22 cellular contexts compared by ENCODE assay signal in genomic region chr10:79170226-79170752, GRCh38.
DNase-seq lines count a peak whose midpoint lies in the region; ATAC-seq, FAIRE-seq and TF ChIP-seq lines count a peak whose summit lies in the region.
"Had no signal": no experiment of that assay in that cellular context is flagged by ENCODE, and none has a peak within 500 bp of the region (broad histone marks: within the 10 kb centered on the region; RNA-seq: fewer than 3 reads in every experiment).

No MANE protein-coding gene starts in this region.

- intact Hi-C loops in CD14-positive monocyte (cut with micrococcal nuclease), result no loop called here

- H3K14ac ChIP-seq in H1 (ENCODE audit: insufficient read length) (no peak overlapping the region), neuronal stem cell (ENCODE audit: low read length) (no peak overlapping the region)

- H3K36me3 Mint-ChIP-seq in CD14-positive monocyte, result peaks cover 67 to 84% of the 10 kb centered on the region in 2 donors

- H3K9ac ChIP-seq in BLaER1 treated with 17β-estradiol and CSF1 and Interleukin-3, amounts not matched to agents 10 nM and 100 nM, result peak overlapping the region in 2 of 11 experiments; percentile 3 to 26; a peak in 2 of 22 replicates
- H3K9ac ChIP-seq in H1 (replicated peaks in 1 of 4; ENCODE audit: extremely low read depth in 1 of 4, low read depth in 3 of 4, low read length in 3 of 4) (no peak overlapping the region), neuronal stem cell (ENCODE audit: low read depth, low read length, poor library complexity) (no peak overlapping the region)
- H3K9ac ChIP-seq: KMS-11 had no signal

- no peak overlapping the region for H2BK20ac ChIP-seq in H1 (ENCODE audit: low read length)

- no peaks in the 10 kb centered on the region; a peak in 1 of 4 replicates for H3K79me2 ChIP-seq in H1 (ENCODE audit: control insufficient read depth in 1 of 2, insufficient read depth in 2 of 2, low read length in 2 of 2)

- no peak for TF ChIP-seq POLR2A in H1 (IDR thresholded peaks at IDR 0.05; ENCODE audit: control extremely low read depth in 1 of 2, low read depth in 2 of 2, low read length in 2 of 2)

- H3K23ac ChIP-seq in H1 (ENCODE audit: insufficient read length) (no peak overlapping the region), neuronal stem cell (ENCODE audit: low read depth, low read length, poor library complexity) (no peak overlapping the region)

- TF ChIP-seq CTCF in AG04450 (IDR thresholded peaks at IDR 0.05; ENCODE audit: low read depth, low read length), result no peak
- TF ChIP-seq CTCF in H1 (IDR thresholded peaks at IDR 0.05; ENCODE audit: control extremely low read depth in 1 of 3, insufficient read depth in 1 of 3, low read depth in 1 of 3, low read length in 3 of 3), result no peak
- no peak for TF ChIP-seq CTCF in CD14-positive monocyte (IDR thresholded peaks at IDR 0.05)

- TF ChIP-seq RAD21 in H1 (IDR thresholded peaks at IDR 0.05 in 1 of 2, conservative IDR thresholded peaks at IDR 0.05 in 1 of 2; ENCODE audit: low read depth in 2 of 2, low read length in 2 of 2), result no peak

- peaks cover 0 to 5% (median 2%) of the 10 kb centered on the region in 3 donors for H3K27me3 Mint-ChIP-seq in CD14-positive monocyte (ENCODE audit: low read depth in 3 of 3)

- H2AK5ac ChIP-seq in H1 (ENCODE audit: low read depth, low read length) (no peak overlapping the region), neuronal stem cell (ENCODE audit: low read depth, low read length) (no peak overlapping the region)

- H2AFZ ChIP-seq in H1 (ENCODE audit: low read length) (no peak overlapping the region), neuronal stem cell (ENCODE audit: low read length) (no peak overlapping the region)
- H2AFZ ChIP-seq: GM23338 had no signal

- H3K36me3 ChIP-seq in BLaER1 treated with 17β-estradiol and CSF1 and Interleukin-3, amounts not matched to agents 10 nM and 100 nM, result peaks cover 32 to 94% (median 66%) of the 10 kb centered on the region in 11 experiments
- H3K36me3 ChIP-seq in H1 (ENCODE audit: control insufficient read depth in 2 of 4, insufficient read depth in 4 of 4, low read length in 3 of 4), result no peaks in the 10 kb centered on the region; a peak in 3 of 8 replicates
- peaks cover 4 to 74% of the 10 kb centered on the region in 2 donors for H3K36me3 ChIP-seq in neuronal stem cell (replicated peaks in 1 of 2; ENCODE audit: control insufficient read depth in 2 of 2, insufficient read depth in 2 of 2, low read length in 2 of 2)
- H3K36me3 ChIP-seq: HAP-1 had no signal

- no peak for TF ChIP-seq EP300 in H1 (IDR thresholded peaks at IDR 0.05; ENCODE audit: borderline replicate concordance in 1 of 2, low read depth in 2 of 2, low read length in 2 of 2)

- no peaks in the 10 kb centered on the region; the same call in 1 of the 2 replicates for H3K9me3 ChIP-seq in AG04450 (ENCODE audit: control insufficient read depth, insufficient read depth, low read length)
- H3K9me3 ChIP-seq in BLaER1 treated with 17β-estradiol and CSF1 and Interleukin-3, amounts not matched to agents 10 nM and 100 nM (replicated peaks in 1 of 11), result no peaks in the 10 kb centered on the region
- no peaks in the 10 kb centered on the region for H3K9me3 ChIP-seq in H1 (ENCODE audit: insufficient read depth in 2 of 2, low read depth in 1 of 2, low read length in 1 of 2)
- no peaks in the 10 kb centered on the region for H3K9me3 ChIP-seq in neuronal stem cell (replicated peaks in 1 of 2; ENCODE audit: control insufficient read depth in 2 of 2, insufficient read depth in 1 of 2, low read depth in 1 of 2, low read length in 2 of 2)
- H3K9me3 ChIP-seq: A549, HAP-1, Peyer's patch, SJCRH30 had no signal

- H3K79me1 ChIP-seq in H1 (ENCODE audit: low read depth, low read length) (peaks cover 2% of the 10 kb centered on the region), neuronal stem cell (ENCODE audit: low read depth, low read length) (no peaks in the 10 kb centered on the region)

- 96% methylated on average over 4 of the region's 4 CpGs; no CpG with 5 or more reads in 1 of the 2 experiments for WGBS in H1 (ENCODE audit: extremely low coverage in 1 of 2, insufficient coverage in 1 of 2, insufficient read length in 1 of 2, insufficient replicate concordance in 2 of 2, low coverage in 1 of 2, low lambda C conversion rate in 2 of 2, missing lambda C conversion rate in 1 of 2), 2 experiments
- WGBS in neuronal stem cell (ENCODE audit: extremely low coverage in 2 of 2, insufficient read length in 2 of 2, insufficient replicate concordance in 1 of 2), 2 donors, result no CpG with 5 or more reads among the region's 4 CpGs

- no peak for FAIRE-seq in H1 (lab: Jason Lieb, UNC)
- FAIRE-seq: A549, GM12892 had no signal

- peaks cover 79 to 100% (median 97%) of the 10 kb centered on the region in 11 experiments for H4K20me1 ChIP-seq in BLaER1 treated with 17β-estradiol and CSF1 and Interleukin-3, amounts not matched to agents 10 nM and 100 nM
- peaks cover 4 to 20% of the 10 kb centered on the region in 2 experiments for H4K20me1 ChIP-seq in H1 (replicated peaks in 1 of 2; ENCODE audit: control insufficient read depth in 1 of 2, insufficient read depth in 2 of 2, low read length in 2 of 2)

- DNase-seq in AG04450 (ENCODE audit: low read depth, low spot score) (no peak), H1 (ENCODE audit: low read depth in 1 of 2, low spot score in 2 of 2) (no peak), neuronal stem cell (ENCODE audit: low spot score) (no peak), dedifferentiated amniotic fluid mesenchymal stem cell (ENCODE audit: extremely low spot score) (no peak), CD14-positive monocyte (ENCODE audit: low spot score) (no peak)
- DNase-seq: Calu3, DND-41, IMR-90, MM.1S, NCI-H2029 treated with DMSO at 0.1 percent for 48 hours, NCI-H446 treated with DMSO at 0.1 percent for 48 hours, NCI-H526 treated with DMSO at 0.1 percent for 48 hours, Peyer's patch had no signal

- H2BK5ac ChIP-seq in H1 (ENCODE audit: low read depth, low read length) (0 out of 2 replicates have a peak overlapping the region, but pooled peaks have one; percentile 30), neuronal stem cell (ENCODE audit: low read length) (peak overlapping the region; percentile 39)

- H3K56ac ChIP-seq in H1 (replicated peaks; ENCODE audit: insufficient read length, low read depth, low read length), result no peak overlapping the region

- peaks cover 5% of the 10 kb centered on the region for H3K4me1 Mint-ChIP-seq in CD14-positive monocyte

- POLR2A ChIA-PET in AG04450 (lab: Yijun Ruan, JAX), result no interaction called here
- POLR2A ChIA-PET in H1 (lab: Charles Lee; ENCODE audit: partially characterized antibody), result interaction anchor here (1.0 to 3.2 kb wide), 3 partner anchors 9 to 21 kb away, joined by 3 to 13 read pairs (median 4); no protein-coding TSS in a partner anchor

- H2BK120ac ChIP-seq in H1 (replicated peaks; ENCODE audit: low read depth, low read length) (no peak overlapping the region), neuronal stem cell (ENCODE audit: low read depth, low read length) (no peak overlapping the region)

- no peak overlapping the region for H2BK15ac ChIP-seq in H1 (ENCODE audit: low read length)
- H2BK15ac ChIP-seq in neuronal stem cell (ENCODE audit: low read length), result no peak overlapping the region

- H3K4me3 ChIP-seq in AG04450 (ENCODE audit: low read depth, low read length), result no peak overlapping the region
- H3K4me3 ChIP-seq in BLaER1 treated with 17β-estradiol and CSF1 and Interleukin-3, amounts not matched to agents 10 nM and 100 nM, result no peak overlapping the region
- no peak overlapping the region for H3K4me3 ChIP-seq in H1 (ENCODE audit: extremely low read depth in 1 of 4, insufficient read depth in 2 of 4, low read depth in 3 of 4, low read length in 4 of 4)
- H3K4me3 ChIP-seq in neuronal stem cell (ENCODE audit: low read length in 2 of 2), result no peak overlapping the region
- H3K4me3 ChIP-seq: A549, GM23338, HAP-1, Peyer's patch, SJCRH30 had no signal

- CTCF ChIA-PET in AG04450 (lab: Charles Lee), result interaction anchor here (1.7 to 1.8 kb wide), 2 partner anchors 26 to 1123 kb away, joined by 4 to 5 read pairs; no protein-coding TSS in a partner anchor
- CTCF ChIA-PET in H1 (lab: Charles Lee; ENCODE audit: partially characterized antibody), result interaction anchor here (0.6 to 32.0 kb wide), 9 partner anchors 9 to 122 kb away, joined by 3 to 396 read pairs (median 5); no protein-coding TSS in a partner anchor

- no peaks in the 10 kb centered on the region for H3K23me2 ChIP-seq in H1 (ENCODE audit: low read depth, low read length)

- H4K8ac ChIP-seq in H1 (ENCODE audit: extremely low read depth, insufficient read depth, low read length) (no peak overlapping the region), neuronal stem cell (ENCODE audit: low read depth, low read length) (no peak overlapping the region)

- H3K27ac ChIP-seq in AG04450 (ENCODE audit: low read depth, low read length) (peak overlapping the region; percentile 11), H1 (ENCODE audit: low read depth, low read length) (no peak overlapping the region), neuronal stem cell (replicated peaks; ENCODE audit: low read length) (no peak overlapping the region)
- H3K27ac ChIP-seq in BLaER1 treated with 17β-estradiol and CSF1 and Interleukin-3, amounts not matched to agents 10 nM and 100 nM, result no peak overlapping the region
- H3K27ac ChIP-seq: KMS-11, Peyer's patch, SJCRH30 had no signal

- H3K4ac ChIP-seq in H1 (replicated peaks; ENCODE audit: insufficient read length, low read depth, low read length) (no peak overlapping the region), neuronal stem cell (ENCODE audit: low read length) (no peak overlapping the region)

- H3K18ac ChIP-seq in H1 (ENCODE audit: extremely low read depth, low read length) (no peak overlapping the region), neuronal stem cell (ENCODE audit: low read length) (no peak overlapping the region)

- H3K4me3 Mint-ChIP-seq in CD14-positive monocyte, result no peak overlapping the region
- H3K4me3 Mint-ChIP-seq: GM23338 had no signal

- peak overlapping the region in 6 of 11 experiments; percentile 62 to 93 (median 83); a peak in 10 of 22 replicates for H3K4me2 ChIP-seq in BLaER1 treated with 17β-estradiol and CSF1 and Interleukin-3, amounts not matched to agents 10 nM and 100 nM
- H3K4me2 ChIP-seq in H1 (ENCODE audit: insufficient read depth in 1 of 2, low read depth in 2 of 2, low read length in 2 of 2) (no peak overlapping the region), neuronal stem cell (ENCODE audit: insufficient read depth, low read length, poor library complexity, severe bottlenecking) (no peak overlapping the region)
- H3K4me2 ChIP-seq: A549, GM23338, KMS-11 had no signal

- ATAC-seq in HG03097 (IDR thresholded peaks at IDR 0.05; ENCODE audit: low FRiP score, unreplicated experiment), result no peak
- ATAC-seq: A549, GM23338, SK-N-SH treated with all-trans-retinoic acid at 6 μM for 48 hours had no signal

- H4K91ac ChIP-seq in H1 (replicated peaks; ENCODE audit: insufficient read length, low read length) (no peak overlapping the region), neuronal stem cell (ENCODE audit: low read depth, low read length, poor library complexity) (no peak overlapping the region)

- no peaks in the 10 kb centered on the region for H3K27me3 ChIP-seq in AG04450 (ENCODE audit: control insufficient read depth, insufficient read depth, low read length)
- no peaks in the 10 kb centered on the region for H3K27me3 ChIP-seq in BLaER1 treated with 17β-estradiol and CSF1 and Interleukin-3, amounts not matched to agents 10 nM and 100 nM
- H3K27me3 ChIP-seq in H1 (replicated peaks in 1 of 4; ENCODE audit: control insufficient read depth in 3 of 4, extremely low read depth in 1 of 4, insufficient read depth in 3 of 4, low read length in 3 of 4), result no peaks in the 10 kb centered on the region; a peak in 1 of 7 replicates
- H3K27me3 ChIP-seq in neuronal stem cell (ENCODE audit: control insufficient read depth in 3 of 3, insufficient read depth in 3 of 3, low read depth in 1 of 3, low read length in 3 of 3), result no peaks in the 10 kb centered on the region
- H3K27me3 ChIP-seq: Peyer's patch, SJCRH30 had no signal

- H2BK12ac ChIP-seq in H1 (ENCODE audit: low read depth, low read length), result no peak overlapping the region
- H2BK12ac ChIP-seq in neuronal stem cell (ENCODE audit: low read length), result no peak overlapping the region

- H3K9me3 Mint-ChIP-seq in CD14-positive monocyte, result no peaks in the 10 kb centered on the region
- H3K9me3 Mint-ChIP-seq: GM23338 had no signal

- peaks cover 23 to 81% (median 67%) of the 10 kb centered on the region in 10 experiments for H3K4me1 ChIP-seq in BLaER1 treated with 17β-estradiol and CSF1 and Interleukin-3, amounts not matched to agents 10 nM and 100 nM
- peaks cover 0 to 18% (median 5%) of the 10 kb centered on the region in 4 experiments; a peak in 5 of 7 replicates for H3K4me1 ChIP-seq in H1 (replicated peaks in 1 of 4; ENCODE audit: control insufficient read depth in 3 of 4, insufficient read depth in 4 of 4, low read length in 3 of 4)
- H3K4me1 ChIP-seq in neuronal stem cell (ENCODE audit: control insufficient read depth in 2 of 2, insufficient read depth in 1 of 2, low read depth in 1 of 2, low read length in 2 of 2), result peaks cover 8 to 22% of the 10 kb centered on the region in 2 donors
- H3K4me1 ChIP-seq: HAP-1, Peyer's patch had no signal

- no peak overlapping the region for H4K5ac ChIP-seq in H1 (ENCODE audit: insufficient read length, low read depth, low read length)

- H3K27ac Mint-ChIP-seq in CD14-positive monocyte, result no peak overlapping the region
- H3K27ac Mint-ChIP-seq: GM23338 had no signal

Comparison
In these comparisons a context has a peak if more than half of its experiments do, and no peak if none do; other contexts are left out.
1. H3K4me2 ChIP-seq: peak in BLaER1 treated with 17β-estradiol and CSF1 and Interleukin-3, amounts not matched to agents 10 nM and 100 nM (6 of 11); none in H1 (0 of 2) and neuronal stem cell (single experiment).